Comparison of ENCODE assay signal across 8 cellular contexts in the genomic region with DNA sequence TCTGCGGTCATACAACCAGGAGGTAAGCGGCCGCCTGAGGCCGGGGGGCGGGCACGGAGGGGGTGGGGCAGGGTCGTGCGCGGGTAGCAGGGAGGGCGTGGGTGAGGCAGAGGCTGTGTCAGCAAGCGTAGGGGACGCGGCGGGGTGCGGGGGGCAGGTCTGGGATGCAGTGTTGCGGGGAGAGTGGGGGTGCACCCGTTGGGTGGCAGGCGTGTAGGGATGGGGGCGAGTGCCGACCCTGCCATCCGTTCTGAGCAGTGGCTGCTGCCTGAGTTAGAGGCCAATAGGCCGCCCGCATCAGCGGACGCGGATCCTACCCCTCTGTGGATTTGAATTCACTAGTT. TPM values are rescaled to one million over a fixed set of nuclear protein-coding genes. Genes with fewer than 3 reads are reported as not detected.
DNase-seq lines count a peak whose midpoint lies in the region; ATAC-seq, FAIRE-seq and TF ChIP-seq lines count a peak whose summit lies in the region.

No MANE protein-coding gene starts in this region.

- H2AFZ ChIP-seq in endothelial cell of umbilical vein (ENCODE audit: low read depth, low read length) = peak overlapping the region; percentile 22
- no peak overlapping the region for H2AFZ ChIP-seq in neuron (ENCODE audit: low read depth, low read length)

- TF ChIP-seq CTCF in Calu3 (IDR thresholded peaks at IDR 0.05; ENCODE audit: unreplicated experiment) = no peak
- no peak for TF ChIP-seq CTCF in endothelial cell of umbilical vein (IDR thresholded peaks at IDR 0.05; ENCODE audit: extremely low read depth in 1 of 2, insufficient read depth in 1 of 2, low read depth in 1 of 2, low read length in 2 of 2)
- no peak for TF ChIP-seq CTCF in GM10266 (IDR thresholded peaks at IDR 0.05; ENCODE audit: control insufficient read depth, insufficient read depth, low read depth, missing control alignments)

- no peaks in the 10 kb centered on the region for H4K20me1 ChIP-seq in endothelial cell of umbilical vein (replicated peaks; ENCODE audit: control insufficient read depth, extremely low read depth, insufficient read depth, low read length)

- no peaks in the 10 kb centered on the region for H3K27me3 Mint-ChIP-seq in Calu3 (ENCODE audit: unreplicated experiment)

- peak overlapping the region; percentile 75 for H3K4me2 ChIP-seq in endothelial cell of umbilical vein (ENCODE audit: insufficient read depth, low read length)

- H3K36me3 Mint-ChIP-seq in Calu3 (ENCODE audit: insufficient read depth, unreplicated experiment) = peaks cover 67% of the 10 kb centered on the region

- H3K36me3 ChIP-seq in endothelial cell of umbilical vein (ENCODE audit: control insufficient read depth in 2 of 2, extremely low read depth in 1 of 2, insufficient read depth in 2 of 2, low read length in 2 of 2) (peaks cover 19 to 43% of the 10 kb centered on the region in 2 experiments), neuron (ENCODE audit: insufficient read depth, low read length) (peaks cover 60% of the 10 kb centered on the region)

- dilution Hi-C loops in endothelial cell of umbilical vein (cut with MboI; ENCODE audit: extremely low pct_ligation_motif_present, low sequenced_read_pairs) = no loop called here

- peak overlapping the region; percentile 96 for H3K9ac ChIP-seq in endothelial cell of umbilical vein (replicated peaks; ENCODE audit: extremely low read depth, insufficient read depth, low read length)

- FAIRE-seq in endothelial cell of umbilical vein (lab: Jason Lieb, UNC) = no peak

- no peaks in the 10 kb centered on the region for H3K9me3 Mint-ChIP-seq in Calu3 (ENCODE audit: low read depth, unreplicated experiment)

- peak overlapping the region; percentile 92 for H3K27ac Mint-ChIP-seq in Calu3 (ENCODE audit: unreplicated experiment)

- H3K4me3 ChIP-seq in endothelial cell of umbilical vein (replicated peaks in 1 of 3; ENCODE audit: insufficient read depth in 1 of 3, low read depth in 1 of 3, low read length in 3 of 3) = peak overlapping the region; percentile 43 to 92 (median 74)
- peak overlapping the region; percentile 60 for H3K4me3 ChIP-seq in neuron (ENCODE audit: low read length)

- no peaks in the 10 kb centered on the region for H3K9me1 ChIP-seq in endothelial cell of umbilical vein (replicated peaks; ENCODE audit: control insufficient read depth, extremely low read depth, insufficient read depth, low read length)

- H3K4me1 ChIP-seq in endothelial cell of umbilical vein (ENCODE audit: control insufficient read depth, extremely low read depth, insufficient read depth, low read length) (peaks cover 23% of the 10 kb centered on the region), neuron (ENCODE audit: insufficient read depth, low read length) (peaks cover 28% of the 10 kb centered on the region)

- H3K9me3 ChIP-seq in endothelial cell of umbilical vein (replicated peaks; ENCODE audit: control insufficient read depth, insufficient read depth, low read length) (no peaks in the 10 kb centered on the region), neuron (ENCODE audit: low read length) (no peaks in the 10 kb centered on the region)

- no peaks in the 10 kb centered on the region for H3K27me3 ChIP-seq in endothelial cell of umbilical vein (ENCODE audit: control insufficient read depth in 2 of 2, insufficient read depth in 2 of 2, low read length in 2 of 2)
- no peaks in the 10 kb centered on the region for H3K27me3 ChIP-seq in neuron (ENCODE audit: insufficient read depth, low read length)

- no TSS peak for BruUV-seq in Calu3 (replicated peaks; lab: Mats Ljungman, UMichigan)
- BruUV-seq in endothelial cell of umbilical vein (replicated peaks; lab: Mats Ljungman, UMichigan) = no TSS peak

- H3K4me1 Mint-ChIP-seq in Calu3 (ENCODE audit: low read depth, unreplicated experiment) = no peaks in the 10 kb centered on the region

- intact Hi-C loops in Calu3 (cut with micrococcal nuclease; ENCODE audit: unreplicated experiment) = loop anchor here (10.0 kb wide), 1 partner anchor 306 kb away; no protein-coding TSS in a partner anchor
- intact Hi-C loops in endothelial cell of umbilical vein (cut with micrococcal nuclease) = loop anchor here (5.0 kb wide), 2 partner anchors 98 to 148 kb away; partner anchors contain the start of gene IFITM2

- TF ChIP-seq POLR2A in endothelial cell of umbilical vein (IDR thresholded peaks at IDR 0.05; ENCODE audit: low read depth, low read length) = no peak

- CTCF ChIA-PET in Calu3 (lab: Charles Lee) = no interaction called here
- CTCF ChIA-PET in endothelial cell of umbilical vein (lab: Charles Lee) = interaction anchor here (0.9 to 1.5 kb wide), 4 partner anchors 14 to 42 kb away, joined by 3 to 5 read pairs (median 3); partner anchors contain the start of gene PSMD13

- ATAC-seq in GM19035 (IDR thresholded peaks at IDR 0.05; ENCODE audit: unreplicated experiment) = no peak

- peak overlapping the region; percentile 29 for H3K27ac ChIP-seq in endothelial cell of umbilical vein (ENCODE audit: insufficient read depth, low read depth, low read length)

- no peak for DNase-seq in Calu3
- DNase-seq in OCI-M1 (lab: John Stamatoyannopoulos, UW) = peak; percentile 23
- peak; percentile 9 for DNase-seq in endothelial cell of umbilical vein (ENCODE audit: low read depth, low spot score)
- DNase-seq in activated CD4-positive, CD25-positive, alpha-beta regulatory T cell (lab: John Stamatoyannopoulos, UW) = no peak
- DNase-seq in MV-4-11 (lab: John Stamatoyannopoulos, UW) = no peak
- DNase-seq in GM10266 (ENCODE audit: extremely low spot score) = no peak

- H3K79me2 ChIP-seq in endothelial cell of umbilical vein (ENCODE audit: control insufficient read depth, insufficient read depth, low read length) = peaks cover 50% of the 10 kb centered on the region

- H3K4me3 Mint-ChIP-seq in Calu3 (ENCODE audit: low read depth, unreplicated experiment) = peak overlapping the region; percentile 96

- POLR2A ChIA-PET in endothelial cell of umbilical vein (lab: Charles Lee) = interaction anchor here (0.6 kb wide), 1 partner anchor 150 kb away, joined by 4 read pairs; no protein-coding TSS in a partner anchor

TF ChIP-seq in endothelial cell of umbilical vein, 7 proteins besides CTCF, POLR2A, EP300 and RAD21:
- TF ChIP-seq JUN (IDR thresholded peaks at IDR 0.05; ENCODE audit: borderline replicate concordance, insufficient read depth, insufficient read length, low read depth) = no peak
- no peak for TF ChIP-seq POLR2AphosphoS5 (IDR thresholded peaks at IDR 0.05; ENCODE audit: insufficient read depth, low read depth, low read length)
- TF ChIP-seq EZH2 (IDR thresholded peaks at IDR 0.05; ENCODE audit: borderline replicate concordance, low read depth, low read length, severe bottlenecking) = no peak

RNA-seq across cellular contexts. Expression of gene RIC8A, which starts 1.4 kb away (rescaled TPM):
- total RNA-seq in Calu3 (2022) (73.0 and 84.1 TPM in 2 replicates), endothelial cell of umbilical vein (112 and 119 TPM in 2 replicates)
- polyA plus RNA-seq in endothelial cell of umbilical vein = 143 and 165 TPM in 2 replicates
- polyA plus RNA-seq in endothelial cell of umbilical vein (2011; cell fraction: cytosol; rRNA removed) = 127 and 130 TPM in 2 replicates
- 223 and 270 TPM in 2 replicates for polyA plus RNA-seq in endothelial cell of umbilical vein (2011; cell fraction: nucleus; rRNA removed)
- 108 and 109 TPM in 2 replicates for polyA plus RNA-seq in endothelial cell of umbilical vein (2012)
- polyA minus RNA-seq in endothelial cell of umbilical vein = 191 and 225 TPM in 2 replicates
- 53.6 TPM for polyA minus RNA-seq in endothelial cell of umbilical vein (2011; cell fraction: cytosol; rRNA and poly(A)+ RNA removed)
- 83.9 and 90.5 TPM in 2 replicates for polyA minus RNA-seq in endothelial cell of umbilical vein (2011; cell fraction: nucleus; rRNA and poly(A)+ RNA removed)

RNA-seq across cellular contexts. Expression of gene BET1L, which starts 1.7 kb away (rescaled TPM):
- 47.8 and 59.0 TPM in 2 replicates for total RNA-seq in Calu3 (2022)
- total RNA-seq in endothelial cell of umbilical vein = 31.0 and 35.5 TPM in 2 replicates
- 80.0 and 90.0 TPM in 2 replicates for polyA plus RNA-seq in endothelial cell of umbilical vein
- polyA plus RNA-seq in endothelial cell of umbilical vein (2011; cell fraction: cytosol; rRNA removed) = 48.3 and 49.2 TPM in 2 replicates
- polyA plus RNA-seq in endothelial cell of umbilical vein (2011; cell fraction: nucleus; rRNA removed) = 47.8 and 50.4 TPM in 2 replicates
- 34.9 and 42.2 TPM in 2 replicates for polyA plus RNA-seq in endothelial cell of umbilical vein (2012)
- 70.3 and 82.1 TPM in 2 replicates for polyA minus RNA-seq in endothelial cell of umbilical vein
- 11.6 TPM for polyA minus RNA-seq in endothelial cell of umbilical vein (2011; cell fraction: cytosol; rRNA and poly(A)+ RNA removed)
- 36.9 and 42.7 TPM in 2 replicates for polyA minus RNA-seq in endothelial cell of umbilical vein (2011; cell fraction: nucleus; rRNA and poly(A)+ RNA removed)

RNA-seq across cellular contexts. Expression of gene SCGB1C1, which starts 16.0 kb away (rescaled TPM):
- total RNA-seq in Calu3 (2022) (not detected in 2 replicates), endothelial cell of umbilical vein (not detected in 2 replicates)
- polyA plus RNA-seq in endothelial cell of umbilical vein = not detected in 2 replicates
- polyA plus RNA-seq in endothelial cell of umbilical vein (2011; cell fraction: cytosol; rRNA removed) = not detected in 2 replicates
- polyA plus RNA-seq in endothelial cell of umbilical vein (2011; cell fraction: nucleus; rRNA removed) = not detected in 2 replicates
- not detected in 2 replicates for polyA plus RNA-seq in endothelial cell of umbilical vein (2012)
- polyA minus RNA-seq in endothelial cell of umbilical vein = not detected in 2 replicates
- not detected for polyA minus RNA-seq in endothelial cell of umbilical vein (2011; cell fraction: cytosol; rRNA and poly(A)+ RNA removed)
- polyA minus RNA-seq in endothelial cell of umbilical vein (2011; cell fraction: nucleus; rRNA and poly(A)+ RNA removed) = not detected in 2 replicates

RNA-seq across cellular contexts. Expression of gene SIRT3, which starts 27.3 kb away (rescaled TPM):
- total RNA-seq in Calu3 (2022) (19.2 and 19.7 TPM in 2 replicates), endothelial cell of umbilical vein (12.0 and 14.9 TPM in 2 replicates)
- 17.6 and 18.3 TPM in 2 replicates for polyA plus RNA-seq in endothelial cell of umbilical vein
- 12.5 and 14.5 TPM in 2 replicates for polyA plus RNA-seq in endothelial cell of umbilical vein (2011; cell fraction: cytosol; rRNA removed)
- polyA plus RNA-seq in endothelial cell of umbilical vein (2011; cell fraction: nucleus; rRNA removed) = 56.7 and 68.4 TPM in 2 replicates
- polyA plus RNA-seq in endothelial cell of umbilical vein (2012) = 16.1 and 17.1 TPM in 2 replicates
- 20.0 and 20.7 TPM in 2 replicates for polyA minus RNA-seq in endothelial cell of umbilical vein
- polyA minus RNA-seq in endothelial cell of umbilical vein (2011; cell fraction: cytosol; rRNA and poly(A)+ RNA removed) = 4.1 TPM
- polyA minus RNA-seq in endothelial cell of umbilical vein (2011; cell fraction: nucleus; rRNA and poly(A)+ RNA removed) = 15.2 and 16.3 TPM in 2 replicates

RNA-seq across cellular contexts. Expression of gene PSMD13, which starts 27.9 kb away (rescaled TPM):
- total RNA-seq in Calu3 (2022) = 165 and 172 TPM in 2 replicates
- total RNA-seq in endothelial cell of umbilical vein = 168 and 179 TPM in 2 replicates
- 175 and 214 TPM in 2 replicates for polyA plus RNA-seq in endothelial cell of umbilical vein
- 214 and 243 TPM in 2 replicates for polyA plus RNA-seq in endothelial cell of umbilical vein (2011; cell fraction: cytosol; rRNA removed)
- polyA plus RNA-seq in endothelial cell of umbilical vein (2011; cell fraction: nucleus; rRNA removed) = 168 and 195 TPM in 2 replicates
- polyA plus RNA-seq in endothelial cell of umbilical vein (2012) = 201 and 241 TPM in 2 replicates
- 91.9 and 105 TPM in 2 replicates for polyA minus RNA-seq in endothelial cell of umbilical vein
- 26.8 TPM for polyA minus RNA-seq in endothelial cell of umbilical vein (2011; cell fraction: cytosol; rRNA and poly(A)+ RNA removed)
- polyA minus RNA-seq in endothelial cell of umbilical vein (2011; cell fraction: nucleus; rRNA and poly(A)+ RNA removed) = 45.1 and 47.1 TPM in 2 replicates

Comparison
In these comparisons a context has a peak if more than half of its experiments do, and no peak if none do; other contexts are left out.
1. DNase-seq: peak in OCI-M1 (single experiment) and endothelial cell of umbilical vein (single experiment); none in Calu3 (single experiment), activated CD4-positive, CD25-positive, alpha-beta regulatory T cell (0 of 4), MV-4-11 (single experiment) and GM10266 (single experiment).